ENCODE assay signal across 14 cellular contexts in genomic region chr2:152513681-152514080, GRCh38.
DNase-seq lines count a peak whose midpoint lies in the region; ATAC-seq and TF ChIP-seq lines count a peak whose summit lies in the region.
"Had no signal": no experiment of that assay in that cellular context is flagged by ENCODE, and none has a peak within 500 bp of the region (broad histone marks: within the 10 kb centered on the region; RNA-seq: fewer than 3 reads in every experiment).

No MANE protein-coding gene starts in this region.

- H3K4me2 ChIP-seq in SK-N-SH = peak overlapping the region; percentile 32; the same call in 1 of the 2 replicates

- peaks cover 17% of the 10 kb centered on the region for H3F3A ChIP-seq in SK-N-SH (replicated peaks; ENCODE audit: insufficient read depth)

- H3K36me3 Mint-ChIP-seq in HFFc6 (ENCODE audit: low read depth) = no peaks in the 10 kb centered on the region
- H3K36me3 Mint-ChIP-seq: activated naive CD4-positive, alpha-beta T cell treated with anti-CD3 and anti-CD28 coated beads, Interleukin-2, amount 50 U/mL, for 24 hours had no signal

- H3K9me2 ChIP-seq in SK-N-SH = no peaks in the 10 kb centered on the region

- H3K36me3 ChIP-seq in ACC112 (ENCODE audit: insufficient read depth, low read length) (no peaks in the 10 kb centered on the region), SK-N-SH (replicated peaks in 1 of 2; ENCODE audit: control insufficient read depth in 1 of 2, insufficient read depth in 2 of 2, low read length in 1 of 2) (no peaks in the 10 kb centered on the region)
- H3K36me3 ChIP-seq: right lobe of liver, thyroid gland had no signal

- CTCF ChIA-PET in SK-N-SH (lab: Yijun Ruan, JAX) = interaction anchor here (0.9 to 1.5 kb wide), 2 partner anchors 177 to 324 kb away, joined by 3 to 4 read pairs; no protein-coding TSS in a partner anchor

- H3K4me1 ChIP-seq in ACC112 (ENCODE audit: control insufficient read depth, insufficient read depth, low read length, unreplicated experiment) (peaks cover 24% of the 10 kb centered on the region), SK-N-SH (ENCODE audit: control insufficient read depth in 1 of 2, insufficient read depth in 2 of 2, low read depth in 1 of 2, low read length in 1 of 2) (peaks cover 17 to 22% of the 10 kb centered on the region in 2 experiments; a peak in 3 of 4 replicates)
- H3K4me1 ChIP-seq: right lobe of liver had no signal

- 11% methylated on average over 2 of the region's 2 CpGs for WGBS in SK-N-SH (ENCODE audit: low lambda C conversion rate)

- DNase-seq in HFFc6 (peak; percentile 71), SK-N-SH (no peak), fibroblast of mammary gland (ENCODE audit: low read depth) (peak; percentile 78), NCI-H2227 treated with DMSO at 0.1 percent for 48 hours (lab: John Stamatoyannopoulos, UW) (no peak)
- DNase-seq: effector CD8-positive, alpha-beta T cell; NCI-H748 treated with DMSO at 0.1 percent for 48 hours; right lobe of liver had no signal

- no peaks in the 10 kb centered on the region; the same call in 1 of the 2 replicates for H3K27me3 Mint-ChIP-seq in HFFc6 (ENCODE audit: insufficient read depth)

- H3K27ac Mint-ChIP-seq in HFFc6 = peak overlapping the region; percentile 30; the same call in 1 of the 2 replicates
- H3K27ac Mint-ChIP-seq: activated naive CD4-positive, alpha-beta T cell treated with anti-CD3 and anti-CD28 coated beads, Interleukin-2, amount 50 U/mL, for 24 hours; T-helper 1 cell treated with Interleukin-12 subunit alpha and Interleukin-12 subunit beta and Interleukin-4 antibody, amounts not matched to agents 30 μg/mL and 1 μg/mL, for 36 hours had no signal

- POLR2A ChIA-PET in SK-N-SH (lab: Yijun Ruan, JAX) = no interaction called here

- no peaks in the 10 kb centered on the region for H3K9me3 Mint-ChIP-seq in HFFc6
- H3K9me3 Mint-ChIP-seq: activated naive CD4-positive, alpha-beta T cell treated with anti-CD3 and anti-CD28 coated beads, Interleukin-2, amount 50 U/mL, for 24 hours; T-helper 1 cell treated with Interleukin-12 subunit alpha and Interleukin-12 subunit beta and Interleukin-4 antibody, amounts not matched to agents 30 μg/mL and 1 μg/mL, for 36 hours had no signal

- peak overlapping the region; percentile 84 for H3K27ac ChIP-seq in ACC112 (ENCODE audit: low read depth, low read length)
- H3K27ac ChIP-seq in SK-N-SH (ENCODE audit: low read depth in 2 of 2, low read length in 1 of 2) = peak overlapping the region; percentile 66 to 79
- H3K27ac ChIP-seq: right lobe of liver, thyroid gland had no signal

- H3K27me3 ChIP-seq in ACC112 (ENCODE audit: insufficient read depth, low read length) = no peaks in the 10 kb centered on the region
- no peaks in the 10 kb centered on the region for H3K27me3 ChIP-seq in SK-N-SH (ENCODE audit: insufficient read depth)
- H3K27me3 ChIP-seq: right lobe of liver, thyroid gland had no signal

- H2AFZ ChIP-seq in ACC112 (ENCODE audit: low read length, unreplicated experiment) = no peak overlapping the region
- no peak overlapping the region for H2AFZ ChIP-seq in SK-N-SH (ENCODE audit: low read depth)

- ATAC-seq in GM21367 (IDR thresholded peaks at IDR 0.05; ENCODE audit: unreplicated experiment) = no peak
- no peak for ATAC-seq in HG03460 (IDR thresholded peaks at IDR 0.05; ENCODE audit: unreplicated experiment)
- ATAC-seq in HG03520 (IDR thresholded peaks at IDR 0.05; ENCODE audit: unreplicated experiment) = no peak
- ATAC-seq: right lobe of liver had no signal

- H3K4me3 Mint-ChIP-seq in HFFc6 = 0 out of 2 replicates have a peak overlapping the region, but pooled peaks have one; percentile 6
- H3K4me3 Mint-ChIP-seq: activated naive CD4-positive, alpha-beta T cell treated with anti-CD3 and anti-CD28 coated beads, Interleukin-2, amount 50 U/mL, for 24 hours; T-helper 1 cell treated with Interleukin-12 subunit alpha and Interleukin-12 subunit beta and Interleukin-4 antibody, amounts not matched to agents 30 μg/mL and 1 μg/mL, for 36 hours had no signal

- no peaks in the 10 kb centered on the region for H3K9me3 ChIP-seq in SK-N-SH
- H3K9me3 ChIP-seq: right lobe of liver, thyroid gland had no signal

- TF ChIP-seq EP300 in SK-N-SH (IDR thresholded peaks at IDR 0.05; ENCODE audit: borderline replicate concordance in 1 of 2, low read depth in 1 of 2, low read length in 1 of 2) = peak; percentile 74 to 78; a peak in 3 of 4 replicates

- TF ChIP-seq RAD21 in SK-N-SH (IDR thresholded peaks at IDR 0.05; ENCODE audit: low read length) = no peak

- TF ChIP-seq CTCF in HFFc6 (IDR thresholded peaks at IDR 0.05) (no peak), SK-N-SH (IDR thresholded peaks at IDR 0.05) (no peak), fibroblast of mammary gland (conservative IDR thresholded peaks at IDR 0.05; ENCODE audit: control insufficient read depth, insufficient read depth, low read depth, low read length) (no peak)

- H4K20me1 ChIP-seq in SK-N-SH (ENCODE audit: insufficient read depth) = peaks cover 12% of the 10 kb centered on the region; the same call in 1 of the 2 replicates

- H3K79me2 ChIP-seq in ACC112 (ENCODE audit: control insufficient read depth, insufficient read depth, low read length, unreplicated experiment) = peaks cover 50% of the 10 kb centered on the region
- peaks cover 14% of the 10 kb centered on the region; the same call in 1 of the 2 replicates for H3K79me2 ChIP-seq in SK-N-SH (ENCODE audit: insufficient read depth)

- no peak overlapping the region for H3K9ac ChIP-seq in SK-N-SH

- peaks cover 29% of the 10 kb centered on the region for H3K4me1 Mint-ChIP-seq in HFFc6 (ENCODE audit: low read depth)
- H3K4me1 Mint-ChIP-seq: activated naive CD4-positive, alpha-beta T cell treated with anti-CD3 and anti-CD28 coated beads, Interleukin-2, amount 50 U/mL, for 24 hours had no signal

- H3K4me3 ChIP-seq in ACC112 (ENCODE audit: low read depth, low read length) (0 out of 2 replicates have a peak overlapping the region, but pooled peaks have one; percentile 5), SK-N-SH (ENCODE audit: low read depth in 2 of 2, low read length in 1 of 2) (no peak overlapping the region), fibroblast of mammary gland (ENCODE audit: control insufficient read depth, low read depth, low read length) (no peak overlapping the region)
- H3K4me3 ChIP-seq: right lobe of liver, thyroid gland had no signal

TF ChIP-seq in SK-N-SH, 30 proteins besides CTCF, POLR2A, EP300 and RAD21 (continues in another document):
- TF ChIP-seq TEAD4 (IDR thresholded peaks at IDR 0.05; ENCODE audit: borderline replicate concordance, insufficient read depth) = peak; percentile 82
- TF ChIP-seq SMC3 (IDR thresholded peaks at IDR 0.05; ENCODE audit: low read depth, low read length) = 0 out of 2 replicates have a peak, but pooled peaks have one; percentile 9
- TF ChIP-seq CHD2 (IDR thresholded peaks at IDR 0.05; ENCODE audit: low read length, partially characterized antibody) = no peak
- TF ChIP-seq MEF2A (IDR thresholded peaks at IDR 0.05; ENCODE audit: borderline replicate concordance, low read depth) = peak; percentile 43; the same call in 1 of the 2 replicates
- 0 out of 2 replicates have a peak, but pooled peaks have one; percentile 17 for TF ChIP-seq RCOR1 (IDR thresholded peaks at IDR 0.05; ENCODE audit: low read length)
- no peak for TF ChIP-seq ZBTB33 (IDR thresholded peaks at IDR 0.05; ENCODE audit: borderline replicate concordance, low read depth)
- TF ChIP-seq PBX3 (IDR thresholded peaks at IDR 0.05) = peak; percentile 96
- peak; percentile 97 for TF ChIP-seq FOSL2 (IDR thresholded peaks at IDR 0.05; ENCODE audit: borderline replicate concordance, low read depth)
- TF ChIP-seq TCF12 (IDR thresholded peaks at IDR 0.05) = peak; percentile 86
- no peak for TF ChIP-seq GATA2 (CRISPR knock-in tag; IDR thresholded peaks at IDR 0.05)
- peak; percentile 99 for TF ChIP-seq NFIC (IDR thresholded peaks at IDR 0.05; ENCODE audit: borderline replicate concordance)
- TF ChIP-seq USF2 (IDR thresholded peaks at IDR 0.05; ENCODE audit: borderline replicate concordance, low read depth, low read length) = no peak

Comparison
In these comparisons a context has a peak if more than half of its experiments do, and no peak if none do; other contexts are left out.
1. DNase-seq: peak in HFFc6 (single experiment) and fibroblast of mammary gland (single experiment); none in SK-N-SH (single experiment) and NCI-H2227 treated with DMSO at 0.1 percent for 48 hours (single experiment).